ENCODE assay signal across 1 cellular context in genomic region chr9:106334081-106334480, GRCh38.
A peak's percentile ranks its signal among the peaks of the same experiment; 100 is the strongest.
TF ChIP-seq lines count a peak whose summit lies in the region.

No MANE protein-coding gene starts in this region.

TF ChIP-seq in GM12878, 131 proteins besides CTCF, POLR2A, EP300 and RAD21 (continued from another document):
- no peak for TF ChIP-seq ZBTB11 (CRISPR knock-in tag; IDR thresholded peaks at IDR 0.05)
- no peak for TF ChIP-seq NR2F1 (conservative IDR thresholded peaks at IDR 0.05)
- no peak for TF ChIP-seq ZNF622 (IDR thresholded peaks at IDR 0.05)
- TF ChIP-seq HSF1 (IDR thresholded peaks at IDR 0.05; ENCODE audit: low read depth, low read length): no peak
- no peak for TF ChIP-seq EZH2 (IDR thresholded peaks at IDR 0.05; ENCODE audit: borderline replicate concordance, control insufficient read depth, low read depth, low read length)
- no peak for TF ChIP-seq GABPA (IDR thresholded peaks at IDR 0.05; ENCODE audit: low read depth)
- peak; percentile 24; the same call in 1 of the 2 replicates for TF ChIP-seq DPF2 (IDR thresholded peaks at IDR 0.05)
